Comparison of ENCODE assay signal across 1 cellular context in genomic region chr16:72027669-72028378, GRCh38.
TF ChIP-seq lines count a peak whose summit lies in the region.

No MANE protein-coding gene starts in this region.

TF ChIP-seq in HepG2, 621 proteins besides CTCF, POLR2A, EP300 and RAD21 (continues in another document):
- no peak for TF ChIP-seq ZNF207 (IDR thresholded peaks at IDR 0.05; ENCODE audit: borderline replicate concordance)
- TF ChIP-seq ZNF766 (CRISPR knock-in tag; IDR thresholded peaks at IDR 0.05; ENCODE audit: borderline replicate concordance) = no peak
- no peak for TF ChIP-seq KDM3A (CRISPR knock-in tag; IDR thresholded peaks at IDR 0.05; ENCODE audit: low read depth)
- 0 out of 2 replicates have a peak, but pooled peaks have one; percentile 14 for TF ChIP-seq ZNF362 (CRISPR knock-in tag; IDR thresholded peaks at IDR 0.05; ENCODE audit: borderline replicate concordance)
- TF ChIP-seq RFX1 (IDR thresholded peaks at IDR 0.05) = no peak
- TF ChIP-seq XBP1 (CRISPR knock-in tag; IDR thresholded peaks at IDR 0.05) = no peak
- TF ChIP-seq GMEB2 (CRISPR knock-in tag; IDR thresholded peaks at IDR 0.05; ENCODE audit: low read depth) = no peak
- peak; percentile 84 for TF ChIP-seq NCOA2 (CRISPR knock-in tag; IDR thresholded peaks at IDR 0.05)
- no peak for TF ChIP-seq ZNF44 (CRISPR knock-in tag; IDR thresholded peaks at IDR 0.05)
- peak; percentile 57 for TF ChIP-seq FOSL2 (CRISPR knock-in tag; IDR thresholded peaks at IDR 0.05)
- no peak for TF ChIP-seq ZNF282 (IDR thresholded peaks at IDR 0.05; ENCODE audit: partially characterized antibody)
- TF ChIP-seq ZNF367 (CRISPR knock-in tag; IDR thresholded peaks at IDR 0.05; ENCODE audit: borderline replicate concordance) = no peak
- TF ChIP-seq ZNF205 (CRISPR knock-in tag; IDR thresholded peaks at IDR 0.05) = no peak
- no peak for TF ChIP-seq ELK4 (CRISPR knock-in tag; IDR thresholded peaks at IDR 0.05; ENCODE audit: borderline replicate concordance)
- TF ChIP-seq KDM4B (CRISPR knock-in tag; IDR thresholded peaks at IDR 0.05) = no peak
- no peak for TF ChIP-seq ZNF703 (CRISPR knock-in tag; IDR thresholded peaks at IDR 0.05; ENCODE audit: borderline replicate concordance)
- no peak for TF ChIP-seq ZNF335 (CRISPR knock-in tag; IDR thresholded peaks at IDR 0.05)
- no peak for TF ChIP-seq SIN3B (IDR thresholded peaks at IDR 0.05; ENCODE audit: low read length)
- TF ChIP-seq ZNF879 (CRISPR knock-in tag; IDR thresholded peaks at IDR 0.05) = no peak
- no peak for TF ChIP-seq GPN1 (CRISPR knock-in tag; IDR thresholded peaks at IDR 0.05; ENCODE audit: borderline replicate concordance)
- TF ChIP-seq ZFP1 (CRISPR knock-in tag; IDR thresholded peaks at IDR 0.05) = no peak
- TF ChIP-seq HDAC2 (CRISPR knock-in tag; IDR thresholded peaks at IDR 0.05) = no peak
- TF ChIP-seq RBM22 (optimal IDR thresholded peaks at IDR 0.05; ENCODE audit: low read length) = no peak
- TF ChIP-seq GABPB1 (CRISPR knock-in tag; IDR thresholded peaks at IDR 0.05) = no peak
- no peak for TF ChIP-seq AHDC1 (CRISPR knock-in tag; IDR thresholded peaks at IDR 0.05; ENCODE audit: borderline replicate concordance)
- TF ChIP-seq NFKBIZ (CRISPR knock-in tag; IDR thresholded peaks at IDR 0.05) = peak; percentile 61; the same call in 1 of the 2 replicates
- no peak for TF ChIP-seq HOXA3 (CRISPR knock-in tag; IDR thresholded peaks at IDR 0.05)
- TF ChIP-seq DNMT3B (CRISPR knock-in tag; conservative IDR thresholded peaks at IDR 0.05) = no peak
- no peak for TF ChIP-seq ZNF251 (CRISPR knock-in tag; IDR thresholded peaks at IDR 0.05)
- TF ChIP-seq IKZF5 (CRISPR knock-in tag; IDR thresholded peaks at IDR 0.05) = no peak
- TF ChIP-seq PBX3 (CRISPR knock-in tag; IDR thresholded peaks at IDR 0.05; ENCODE audit: borderline replicate concordance) = no peak
- peak; percentile 51; the same call in 1 of the 2 replicates for TF ChIP-seq GATAD2A (CRISPR knock-in tag; IDR thresholded peaks at IDR 0.05)
- TF ChIP-seq TEAD3 (CRISPR knock-in tag; optimal IDR thresholded peaks at IDR 0.05; ENCODE audit: borderline replicate concordance) = peak; percentile 20
- TF ChIP-seq ADNP (CRISPR knock-in tag; IDR thresholded peaks at IDR 0.05) = no peak
- peak; percentile 57 for TF ChIP-seq ARID5B (CRISPR knock-in tag; IDR thresholded peaks at IDR 0.05)
- TF ChIP-seq ZNF431 (CRISPR knock-in tag; IDR thresholded peaks at IDR 0.05; ENCODE audit: borderline replicate concordance, low read depth) = no peak
- no peak for TF ChIP-seq ZNF737 (CRISPR knock-in tag; IDR thresholded peaks at IDR 0.05; ENCODE audit: borderline replicate concordance)
- TF ChIP-seq ELF1 (CRISPR knock-in tag; IDR thresholded peaks at IDR 0.05) = no peak
- TF ChIP-seq ZBTB14 (CRISPR knock-in tag; IDR thresholded peaks at IDR 0.05) = no peak
- no peak for TF ChIP-seq ZNF34 (CRISPR knock-in tag; IDR thresholded peaks at IDR 0.05; ENCODE audit: borderline replicate concordance)
- 0 out of 2 replicates have a peak, but pooled peaks have one; percentile 33 for TF ChIP-seq SIX4 (CRISPR knock-in tag; IDR thresholded peaks at IDR 0.05)
- TF ChIP-seq RBAK (CRISPR knock-in tag; IDR thresholded peaks at IDR 0.05) = no peak
